Comparison of ENCODE assay signal across 8 cellular contexts in genomic region chr3:5011555-5012256, GRCh38. TPM values are rescaled to one million over a fixed set of nuclear protein-coding genes. Genes with fewer than 3 reads are reported as not detected.
DNase-seq lines count a peak whose midpoint lies in the region; ATAC-seq and TF ChIP-seq lines count a peak whose summit lies in the region.

No MANE protein-coding gene starts in this region.

- H3K27ac Mint-ChIP-seq in WTC11 = no peak overlapping the region

- POLR2A ChIA-PET in WTC11 (lab: Charles Lee) = interaction anchor here (1.3 kb wide), 1 partner anchor 12 kb away, joined by 6 read pairs; no protein-coding TSS in a partner anchor

- H3K4me1 Mint-ChIP-seq in WTC11 = peaks cover 14% of the 10 kb centered on the region

- in situ Hi-C loops in GM13976 (cut with MboI; ENCODE audit: low sequenced_read_pairs, unreplicated experiment) = no loop called here

- no peak overlapping the region for H3K4me3 Mint-ChIP-seq in WTC11

- H3K27ac ChIP-seq in WERI-Rb-1 = no peak overlapping the region
- no peak overlapping the region for H3K27ac ChIP-seq in substantia nigra (ENCODE audit: low read depth, low read length, poor library complexity, severe bottlenecking)

- H3K36me3 Mint-ChIP-seq in WTC11 = no peaks in the 10 kb centered on the region

- no peak overlapping the region for H3K4me3 ChIP-seq in WERI-Rb-1 (ENCODE audit: low read depth, low read length)

- ATAC-seq in GM21390 (IDR thresholded peaks at IDR 0.05; ENCODE audit: unreplicated experiment) (peak; percentile 60), HG03571 (IDR thresholded peaks at IDR 0.05; ENCODE audit: unreplicated experiment) (peak; percentile 58), WTC11 (no peak)

- H3K27me3 Mint-ChIP-seq in WTC11 (ENCODE audit: low read depth) = no peaks in the 10 kb centered on the region; the same call in 1 of the 2 replicates

- H3K27me3 ChIP-seq in WERI-Rb-1 (ENCODE audit: insufficient read depth, low read depth, severe bottlenecking) = no peaks in the 10 kb centered on the region

- H3K9me3 ChIP-seq in WERI-Rb-1 (ENCODE audit: severe bottlenecking) = no peaks in the 10 kb centered on the region

- DNase-seq in GM13976 (ENCODE audit: low spot score) (peak; percentile 78), germinal center (ENCODE audit: low spot score) (peak; percentile 83), NCI-H524 treated with DMSO at 0.1 percent for 48 hours (lab: John Stamatoyannopoulos, UW) (no peak), WTC11 (ENCODE audit: low spot score) (no peak), WERI-Rb-1 (no peak), substantia nigra (lab: John Stamatoyannopoulos, UW) (no peak)

- no peaks in the 10 kb centered on the region for H3K9me3 Mint-ChIP-seq in WTC11

- CTCF ChIA-PET in WTC11 (lab: Charles Lee) = interaction anchor here (0.7 to 1.3 kb wide), 3 partner anchors 26 to 46 kb away, joined by 3 to 4 read pairs (median 3); no protein-coding TSS in a partner anchor

- TF ChIP-seq CTCF in GM13976 (IDR thresholded peaks at IDR 0.05; ENCODE audit: borderline replicate concordance, control extremely low read depth, extremely low read depth, insufficient read depth, missing control alignments) = no peak
- no peak for TF ChIP-seq CTCF in WTC11 (IDR thresholded peaks at IDR 0.05)
- TF ChIP-seq CTCF in WERI-Rb-1 (IDR thresholded peaks at IDR 0.05; ENCODE audit: low read depth, low read length) = no peak

- no peaks in the 10 kb centered on the region for H3K36me3 ChIP-seq in WERI-Rb-1

TF ChIP-seq in WTC11, 78 proteins besides CTCF, POLR2A, EP300 and RAD21:
- TF ChIP-seq GABPB1 (CRISPR knock-in tag; IDR thresholded peaks at IDR 0.05) (no peak), IRF2 (CRISPR knock-in tag; IDR thresholded peaks at IDR 0.05; ENCODE audit: borderline replicate concordance, low read depth) (no peak), PRDM15 (CRISPR knock-in tag; IDR thresholded peaks at IDR 0.05) (no peak), NR1H2 (CRISPR knock-in tag; IDR thresholded peaks at IDR 0.05) (no peak), JAZF1 (CRISPR knock-in tag; IDR thresholded peaks at IDR 0.05) (no peak), ESRRA (CRISPR knock-in tag; IDR thresholded peaks at IDR 0.05; ENCODE audit: borderline replicate concordance) (no peak), NFE2L1 (CRISPR knock-in tag; IDR thresholded peaks at IDR 0.05) (no peak)
- TF ChIP-seq, protein P1, sequence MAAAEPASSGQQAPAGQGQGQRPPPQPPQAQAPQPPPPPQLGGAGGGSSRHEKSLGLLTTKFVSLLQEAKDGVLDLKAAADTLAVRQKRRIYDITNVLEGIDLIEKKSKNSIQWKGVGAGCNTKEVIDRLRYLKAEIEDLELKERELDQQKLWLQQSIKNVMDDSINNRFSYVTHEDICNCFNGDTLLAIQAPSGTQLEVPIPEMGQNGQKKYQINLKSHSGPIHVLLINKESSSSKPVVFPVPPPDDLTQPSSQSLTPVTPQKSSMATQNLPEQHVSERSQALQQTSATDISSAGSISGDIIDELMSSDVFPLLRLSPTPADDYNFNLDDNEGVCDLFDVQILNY (CRISPR knock-in tag; IDR thresholded peaks at IDR 0.05) = no peak
- TF ChIP-seq, protein P2, sequence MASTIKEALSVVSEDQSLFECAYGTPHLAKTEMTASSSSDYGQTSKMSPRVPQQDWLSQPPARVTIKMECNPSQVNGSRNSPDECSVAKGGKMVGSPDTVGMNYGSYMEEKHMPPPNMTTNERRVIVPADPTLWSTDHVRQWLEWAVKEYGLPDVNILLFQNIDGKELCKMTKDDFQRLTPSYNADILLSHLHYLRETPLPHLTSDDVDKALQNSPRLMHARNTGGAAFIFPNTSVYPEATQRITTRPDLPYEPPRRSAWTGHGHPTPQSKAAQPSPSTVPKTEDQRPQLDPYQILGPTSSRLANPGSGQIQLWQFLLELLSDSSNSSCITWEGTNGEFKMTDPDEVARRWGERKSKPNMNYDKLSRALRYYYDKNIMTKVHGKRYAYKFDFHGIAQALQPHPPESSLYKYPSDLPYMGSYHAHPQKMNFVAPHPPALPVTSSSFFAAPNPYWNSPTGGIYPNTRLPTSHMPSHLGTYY (CRISPR knock-in tag; IDR thresholded peaks at IDR 0.05) = no peak

RNA-seq across cellular contexts. Expression of gene BHLHE40, which starts 32.5 kb away (rescaled TPM):
- 5.7 to 9.1 TPM (median 7.5 TPM) in 3 replicates for total RNA-seq in WTC11 (2021)

Comparison
In these comparisons a context has a peak if more than half of its experiments do, and no peak if none do; other contexts are left out.
1. DNase-seq: peak in GM13976 (single experiment) and germinal center (single experiment); none in NCI-H524 treated with DMSO at 0.1 percent for 48 hours (single experiment), WTC11 (single experiment), WERI-Rb-1 (single experiment) and substantia nigra (0 of 49).